Comparison of ENCODE assay signal across 15 cellular contexts in genomic region chr17:82088838-82089722, GRCh38.
"Had no signal": no experiment of that assay in that cellular context is flagged by ENCODE, and none has a peak within 500 bp of the region (broad histone marks: within the 10 kb centered on the region; RNA-seq: fewer than 3 reads in every experiment).

No MANE protein-coding gene starts in this region.

- H3K27me3 ChIP-seq: ascending aorta, esophagus squamous epithelium, tibial nerve had no signal

- ATAC-seq: stimulated activated effector memory CD8-positive, alpha-beta T cell treated with anti-CD3 and anti-CD28 coated beads, Interleukin-12 subunit alpha, Interleukin-12 subunit beta, amount 100 ng/mL, for 72 hours; T-helper 17 cell had no signal

- H3K27ac ChIP-seq: ascending aorta, esophagus squamous epithelium, tibial nerve had no signal

- DNase-seq: activated CD4-positive, alpha-beta memory T cell treated with anti-CD3 and anti-CD28 coated beads, Interleukin-2, amount 10 ng/mL, durations not matched to agents 7 days and 5 days; activated CD4-positive, alpha-beta T cell treated with anti-CD3 and anti-CD28 coated beads for 1 hour; activated gamma-delta T cell; activated T-cell treated with anti-CD3 and anti-CD28 coated beads, Interleukin-2, amount 50 U/mL, for 48 hours; esophagus squamous epithelium; foreskin fibroblast; glutamatergic neuron; islet precursor cell; small intestine; T-helper 17 cell had no signal

- H3K27ac Mint-ChIP-seq: activated CD4-positive, alpha-beta memory T cell treated with anti-CD3 and anti-CD28 coated beads, Interleukin-2, amount 10 ng/mL, durations not matched to agents 7 days and 5 days; mesothelial cell of epicardium; stimulated activated effector memory CD8-positive, alpha-beta T cell treated with anti-CD3 and anti-CD28 coated beads, Interleukin-12 subunit alpha, Interleukin-12 subunit beta, amount 100 ng/mL, for 72 hours; T-helper 17 cell had no signal

- H3K4me3 ChIP-seq: ascending aorta, esophagus squamous epithelium, tibial nerve had no signal

- H3K4me3 Mint-ChIP-seq: activated CD4-positive, alpha-beta memory T cell treated with anti-CD3 and anti-CD28 coated beads, Interleukin-2, amount 10 ng/mL, durations not matched to agents 7 days and 5 days; mesothelial cell of epicardium; neural crest cell; stimulated activated effector memory CD8-positive, alpha-beta T cell treated with anti-CD3 and anti-CD28 coated beads, Interleukin-12 subunit alpha, Interleukin-12 subunit beta, amount 100 ng/mL, for 72 hours; T-helper 17 cell had no signal

- H3K4me1 Mint-ChIP-seq: mesothelial cell of epicardium, neural crest cell had no signal

- H3K9me3 ChIP-seq: ascending aorta, esophagus squamous epithelium, tibial nerve had no signal

- H3K4me1 ChIP-seq: ascending aorta, esophagus squamous epithelium had no signal

- H3K27me3 Mint-ChIP-seq: activated CD4-positive, alpha-beta memory T cell treated with anti-CD3 and anti-CD28 coated beads, Interleukin-2, amount 10 ng/mL, durations not matched to agents 7 days and 5 days; T-helper 17 cell had no signal

- H3K9me3 Mint-ChIP-seq: activated CD4-positive, alpha-beta memory T cell treated with anti-CD3 and anti-CD28 coated beads, Interleukin-2, amount 10 ng/mL, durations not matched to agents 7 days and 5 days; mesothelial cell of epicardium; neural crest cell; stimulated activated effector memory CD8-positive, alpha-beta T cell treated with anti-CD3 and anti-CD28 coated beads, Interleukin-12 subunit alpha, Interleukin-12 subunit beta, amount 100 ng/mL, for 72 hours had no signal
